ENCODE assay signal across 1 cellular context in the genomic region with DNA sequence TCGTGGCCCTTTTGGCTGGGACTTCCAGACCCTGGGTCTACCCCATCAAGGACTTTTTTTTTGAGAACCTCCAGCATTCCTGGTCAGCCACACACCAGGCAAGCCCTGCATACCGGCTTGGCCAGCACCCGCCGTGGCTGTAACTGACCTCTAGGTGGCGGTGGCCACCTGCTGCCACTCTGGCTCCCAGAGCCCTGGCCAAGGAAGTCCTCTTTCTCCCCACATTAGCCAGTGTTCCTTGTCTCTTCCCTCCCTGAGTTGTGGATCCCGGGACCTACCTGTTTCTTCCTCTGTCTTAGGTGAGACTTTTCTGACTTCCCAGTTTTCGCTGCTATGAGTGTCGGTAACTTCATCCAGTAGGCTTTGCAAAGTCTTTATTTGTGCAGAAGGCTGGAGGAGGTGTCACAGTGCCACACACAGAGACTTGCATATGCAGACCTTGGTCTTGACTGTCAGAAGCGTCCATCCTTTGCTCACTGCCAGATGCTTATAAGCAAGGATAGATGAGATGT.
TF ChIP-seq lines count a peak whose summit lies in the region.

No MANE protein-coding gene starts in this region.

TF ChIP-seq in GM23338, 12 proteins besides CTCF, POLR2A, EP300 and RAD21 (continued from another document):
- TF ChIP-seq, protein P1, sequence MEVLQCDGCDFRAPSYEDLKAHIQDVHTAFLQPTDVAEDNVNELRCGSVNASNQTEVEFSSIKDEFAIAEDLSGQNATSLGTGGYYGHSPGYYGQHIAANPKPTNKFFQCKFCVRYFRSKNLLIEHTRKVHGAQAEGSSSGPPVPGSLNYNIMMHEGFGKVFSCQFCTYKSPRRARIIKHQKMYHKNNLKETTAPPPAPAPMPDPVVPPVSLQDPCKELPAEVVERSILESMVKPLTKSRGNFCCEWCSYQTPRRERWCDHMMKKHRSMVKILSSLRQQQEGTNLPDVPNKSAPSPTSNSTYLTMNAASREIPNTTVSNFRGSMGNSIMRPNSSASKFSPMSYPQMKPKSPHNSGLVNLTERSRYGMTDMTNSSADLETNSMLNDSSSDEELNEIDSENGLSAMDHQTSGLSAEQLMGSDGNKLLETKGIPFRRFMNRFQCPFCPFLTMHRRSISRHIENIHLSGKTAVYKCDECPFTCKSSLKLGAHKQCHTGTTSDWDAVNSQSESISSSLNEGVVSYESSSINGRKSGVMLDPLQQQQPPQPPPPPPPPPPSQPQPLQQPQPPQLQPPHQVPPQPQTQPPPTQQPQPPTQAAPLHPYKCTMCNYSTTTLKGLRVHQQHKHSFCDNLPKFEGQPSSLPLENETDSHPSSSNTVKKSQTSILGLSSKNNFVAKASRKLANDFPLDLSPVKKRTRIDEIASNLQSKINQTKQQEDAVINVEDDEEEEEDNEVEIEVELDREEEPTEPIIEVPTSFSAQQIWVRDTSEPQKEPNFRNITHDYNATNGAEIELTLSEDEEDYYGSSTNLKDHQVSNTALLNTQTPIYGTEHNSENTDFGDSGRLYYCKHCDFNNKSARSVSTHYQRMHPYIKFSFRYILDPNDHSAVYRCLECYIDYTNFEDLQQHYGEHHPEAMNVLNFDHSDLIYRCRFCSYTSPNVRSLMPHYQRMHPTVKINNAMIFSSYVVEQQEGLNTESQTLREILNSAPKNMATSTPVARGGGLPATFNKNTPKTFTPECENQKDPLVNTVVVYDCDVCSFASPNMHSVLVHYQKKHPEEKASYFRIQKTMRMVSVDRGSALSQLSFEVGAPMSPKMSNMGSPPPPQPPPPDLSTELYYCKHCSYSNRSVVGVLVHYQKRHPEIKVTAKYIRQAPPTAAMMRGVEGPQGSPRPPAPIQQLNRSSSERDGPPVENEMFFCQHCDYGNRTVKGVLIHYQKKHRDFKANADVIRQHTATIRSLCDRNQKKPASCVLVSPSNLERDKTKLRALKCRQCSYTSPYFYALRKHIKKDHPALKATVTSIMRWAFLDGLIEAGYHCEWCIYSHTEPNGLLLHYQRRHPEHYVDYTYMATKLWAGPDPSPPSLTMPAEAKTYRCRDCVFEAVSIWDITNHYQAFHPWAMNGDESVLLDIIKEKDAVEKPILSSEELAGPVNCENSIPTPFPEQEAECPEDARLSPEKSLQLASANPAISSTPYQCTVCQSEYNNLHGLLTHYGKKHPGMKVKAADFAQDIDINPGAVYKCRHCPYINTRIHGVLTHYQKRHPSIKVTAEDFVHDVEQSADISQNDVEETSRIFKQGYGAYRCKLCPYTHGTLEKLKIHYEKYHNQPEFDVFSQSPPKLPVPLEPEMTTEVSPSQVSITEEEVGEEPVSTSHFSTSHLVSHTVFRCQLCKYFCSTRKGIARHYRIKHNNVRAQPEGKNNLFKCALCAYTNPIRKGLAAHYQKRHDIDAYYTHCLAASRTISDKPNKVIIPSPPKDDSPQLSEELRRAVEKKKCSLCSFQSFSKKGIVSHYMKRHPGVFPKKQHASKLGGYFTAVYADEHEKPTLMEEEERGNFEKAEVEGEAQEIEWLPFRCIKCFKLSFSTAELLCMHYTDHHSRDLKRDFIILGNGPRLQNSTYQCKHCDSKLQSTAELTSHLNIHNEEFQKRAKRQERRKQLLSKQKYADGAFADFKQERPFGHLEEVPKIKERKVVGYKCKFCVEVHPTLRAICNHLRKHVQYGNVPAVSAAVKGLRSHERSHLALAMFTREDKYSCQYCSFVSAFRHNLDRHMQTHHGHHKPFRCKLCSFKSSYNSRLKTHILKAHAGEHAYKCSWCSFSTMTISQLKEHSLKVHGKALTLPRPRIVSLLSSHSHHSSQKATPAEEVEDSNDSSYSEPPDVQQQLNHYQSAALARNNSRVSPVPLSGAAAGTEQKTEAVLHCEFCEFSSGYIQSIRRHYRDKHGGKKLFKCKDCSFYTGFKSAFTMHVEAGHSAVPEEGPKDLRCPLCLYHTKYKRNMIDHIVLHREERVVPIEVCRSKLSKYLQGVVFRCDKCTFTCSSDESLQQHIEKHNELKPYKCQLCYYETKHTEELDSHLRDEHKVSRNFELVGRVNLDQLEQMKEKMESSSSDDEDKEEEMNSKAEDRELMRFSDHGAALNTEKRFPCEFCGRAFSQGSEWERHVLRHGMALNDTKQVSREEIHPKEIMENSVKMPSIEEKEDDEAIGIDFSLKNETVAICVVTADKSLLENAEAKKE (CRISPR knock-in tag; IDR thresholded peaks at IDR 0.05), result no peak
- no peak for TF ChIP-seq CREB1 (CRISPR knock-in tag; IDR thresholded peaks at IDR 0.05; ENCODE audit: low read depth)
- TF ChIP-seq POLR2AphosphoS5 (IDR thresholded peaks at IDR 0.05; ENCODE audit: low read depth), result no peak
- TF ChIP-seq JUNB (IDR thresholded peaks at IDR 0.05; ENCODE audit: unreplicated experiment), result no peak
- TF ChIP-seq NANOG (IDR thresholded peaks at IDR 0.05; ENCODE audit: borderline replicate concordance), result no peak
- no peak for TF ChIP-seq EZH2phosphoT487 (IDR thresholded peaks at IDR 0.05; ENCODE audit: unreplicated experiment)
- TF ChIP-seq ZNF114 (CRISPR knock-in tag; IDR thresholded peaks at IDR 0.05), result no peak
- no peak for TF ChIP-seq EZH2 (IDR thresholded peaks at IDR 0.05; ENCODE audit: low read depth, unreplicated experiment)
